Comparison of ENCODE assay signal across 19 cellular contexts in the genomic region with DNA sequence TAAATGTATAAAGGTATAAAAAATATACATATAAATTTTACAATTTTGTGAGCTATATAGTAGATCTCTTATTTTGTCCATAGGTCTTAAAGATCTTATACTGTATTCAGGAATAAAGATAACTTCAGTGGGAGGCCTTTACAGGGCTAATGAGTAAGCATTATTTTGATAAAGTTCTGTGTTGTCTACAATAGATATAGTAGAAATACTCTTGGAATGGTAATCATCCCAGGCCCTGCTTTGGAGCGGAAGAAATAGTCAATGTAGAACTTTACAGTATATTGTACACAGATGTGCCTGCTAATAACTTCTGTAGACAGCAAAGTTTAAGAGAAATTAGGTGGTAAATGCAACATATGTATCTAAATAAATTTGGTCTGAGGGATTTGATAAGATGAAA. TPM values are rescaled to one million over a fixed set of nuclear protein-coding genes. Genes with fewer than 3 reads are reported as not detected.
DNase-seq lines count a peak whose midpoint lies in the region; ATAC-seq and TF ChIP-seq lines count a peak whose summit lies in the region.
"Had no signal": no experiment of that assay in that cellular context is flagged by ENCODE, and none has a peak within 500 bp of the region (broad histone marks: within the 10 kb centered on the region; RNA-seq: fewer than 3 reads in every experiment).

No MANE protein-coding gene starts in this region.

- no peak overlapping the region for H4K91ac ChIP-seq in IMR-90 (ENCODE audit: insufficient read depth, low read depth, low read length)

- TF ChIP-seq CTCF in IMR-90 (conservative IDR thresholded peaks at IDR 0.05; ENCODE audit: low read depth, low read length) = no peak
- TF ChIP-seq CTCF in mammary epithelial cell (conservative IDR thresholded peaks at IDR 0.05 in 1 of 2, IDR thresholded peaks at IDR 0.05 in 1 of 2; ENCODE audit: extremely low read depth in 1 of 2, insufficient read depth in 1 of 2, low read depth in 1 of 2, low read length in 2 of 2) = no peak

- TF ChIP-seq POLR2A in IMR-90 (IDR thresholded peaks at IDR 0.05; ENCODE audit: low read depth, low read length) = no peak

- no peak overlapping the region for H4K5ac ChIP-seq in IMR-90 (ENCODE audit: low read depth, low read length)

- H3K4me2 ChIP-seq in BLaER1 treated with 17β-estradiol and CSF1 and Interleukin-3, amounts not matched to agents 10 nM and 100 nM = peak overlapping the region in 9 of 11 experiments; percentile 43 to 88 (median 72); a peak in 13 of 22 replicates
- H3K4me2 ChIP-seq in IMR-90 (ENCODE audit: low read depth, low read length) (peak overlapping the region; percentile 97; the same call in 1 of the 2 replicates), mammary epithelial cell (ENCODE audit: insufficient read depth, low read depth, low read length) (peak overlapping the region; percentile 76)

- peak overlapping the region in 6 of 9 donors; percentile 13 to 84 (median 54) for H3K27ac Mint-ChIP-seq in naive thymus-derived CD4-positive, alpha-beta T cell
- H3K27ac Mint-ChIP-seq: activated T-helper 1 cell treated with anti-CD3 and anti-CD28 coated beads, Interleukin-12 subunit alpha, Interleukin-12 subunit beta, Interleukin-2, Interleukin-4 antibody, amounts not matched to agents 30 ng/mL and 10 ng/mL and 1 ng/mL, durations not matched to agents 14 hours and 24 hours and 36 hours had no signal

- no peak overlapping the region for H3K4me3 ChIP-seq in BLaER1 treated with 17β-estradiol and CSF1 and Interleukin-3, amounts not matched to agents 10 nM and 100 nM
- H3K4me3 ChIP-seq in IMR-90 (ENCODE audit: insufficient read depth, low read depth, low read length) (no peak overlapping the region), mammary epithelial cell (replicated peaks in 1 of 3; ENCODE audit: insufficient read depth in 1 of 3, low read depth in 2 of 3, low read length in 3 of 3) (peak overlapping the region in 1 of 3 experiments; percentile 13)
- H3K4me3 ChIP-seq in naive thymus-derived CD4-positive, alpha-beta T cell (ENCODE audit: low read length) = no peak overlapping the region
- H3K4me3 ChIP-seq: gastroesophageal sphincter, Peyer's patch, prostate gland, stomach, transverse colon had no signal

- H3K36me3 ChIP-seq in BLaER1 treated with 17β-estradiol and CSF1 and Interleukin-3, amounts not matched to agents 10 nM and 100 nM = peaks cover 0 to 10% (median 0%) of the 10 kb centered on the region in 11 experiments; a peak in 1 of 22 replicates
- H3K36me3 ChIP-seq in IMR-90 (ENCODE audit: control insufficient read depth, insufficient read depth, low read length) (no peaks in the 10 kb centered on the region), mammary epithelial cell (ENCODE audit: insufficient read depth, low read length) (peaks cover 2% of the 10 kb centered on the region)
- H3K36me3 ChIP-seq in naive thymus-derived CD4-positive, alpha-beta T cell (ENCODE audit: control insufficient read depth in 2 of 3, insufficient read depth in 3 of 3, low read length in 3 of 3) = no peaks in the 10 kb centered on the region
- H3K36me3 ChIP-seq: gastroesophageal sphincter, Peyer's patch, prostate gland, stomach, transverse colon had no signal

- H3K18ac ChIP-seq in IMR-90 (ENCODE audit: low read depth, low read length) = no peak overlapping the region

- CTCF ChIA-PET in IMR-90 (lab: Yijun Ruan, JAX) = interaction anchor here (0.5 to 0.9 kb wide), 3 partner anchors 8 to 41 kb away, joined by 3 read pairs; no protein-coding TSS in a partner anchor
- CTCF ChIA-PET in mammary epithelial cell (lab: Charles Lee; ENCODE audit: low non-redundant PET) = no interaction called here
- CTCF ChIA-PET in naive thymus-derived CD4-positive, alpha-beta T cell (lab: Charles Lee) = interaction anchor here (0.6 to 2.2 kb wide), 4 partner anchors 15 to 611 kb away, joined by 3 to 14 read pairs (median 4); partner anchors contain the start of gene CNEP1R1

- H2AFZ ChIP-seq in IMR-90 (replicated peaks; ENCODE audit: low read length, poor library complexity) (no peak overlapping the region), mammary epithelial cell (ENCODE audit: low read depth, low read length) (no peak overlapping the region)

- peaks cover 44 to 60% (median 56%) of the 10 kb centered on the region in 10 experiments for H3K4me1 ChIP-seq in BLaER1 treated with 17β-estradiol and CSF1 and Interleukin-3, amounts not matched to agents 10 nM and 100 nM
- H3K4me1 ChIP-seq in IMR-90 (ENCODE audit: control insufficient read depth, insufficient read depth, low read length) (peaks cover 8% of the 10 kb centered on the region), mammary epithelial cell (ENCODE audit: insufficient read depth, low read length) (peaks cover 29% of the 10 kb centered on the region)
- H3K4me1 ChIP-seq in naive thymus-derived CD4-positive, alpha-beta T cell (ENCODE audit: control insufficient read depth in 2 of 2, insufficient read depth in 2 of 2, low read length in 2 of 2) = peaks cover 18 to 25% of the 10 kb centered on the region in 2 donors
- H3K4me1 ChIP-seq: prostate gland had no signal

- H2AK5ac ChIP-seq in IMR-90 (ENCODE audit: low read depth, low read length) = no peak overlapping the region

- ATAC-seq in IMR-90 (ENCODE audit: low read depth) (peak; percentile 73), HG02588 (IDR thresholded peaks at IDR 0.05; ENCODE audit: unreplicated experiment) (no peak)
- ATAC-seq in naive thymus-derived CD4-positive, alpha-beta T cell = no peak
- ATAC-seq: gastroesophageal sphincter had no signal

- no peak overlapping the region; a peak in 1 of 4 replicates for H4K8ac ChIP-seq in IMR-90 (ENCODE audit: low read depth in 2 of 2, low read length in 2 of 2)

- H3K36me3 Mint-ChIP-seq in naive thymus-derived CD4-positive, alpha-beta T cell = peaks cover 0 to 13% (median 2%) of the 10 kb centered on the region in 5 donors

- H2BK5ac ChIP-seq in IMR-90 (ENCODE audit: low read depth, low read length, poor library complexity, severe bottlenecking) = peak overlapping the region; percentile 86

- no peak overlapping the region; the same call in 1 of the 2 replicates for H3K4ac ChIP-seq in IMR-90 (ENCODE audit: low read depth, low read length)

- no peak overlapping the region for H2AK9ac ChIP-seq in IMR-90 (replicated peaks; ENCODE audit: low read depth, low read length, poor library complexity)

- H3K27me3 Mint-ChIP-seq in naive thymus-derived CD4-positive, alpha-beta T cell = no peaks in the 10 kb centered on the region

- H3K56ac ChIP-seq in IMR-90 (ENCODE audit: extremely low read depth, insufficient read depth, low read length) = no peak overlapping the region

- no TSS peak for BruUV-seq in IMR-90 (replicated peaks; lab: Mats Ljungman, UMichigan)
- BruUV-seq in mammary epithelial cell (replicated peaks; lab: Mats Ljungman, UMichigan) = no TSS peak

- peak; percentile 32 for DNase-seq in IMR-90
- no peak for DNase-seq in mammary epithelial cell
- no peak for DNase-seq in naive thymus-derived CD4-positive, alpha-beta T cell
- no peak for DNase-seq in GOT3 (lab: John Stamatoyannopoulos, UW)
- DNase-seq in AG20443 (ENCODE audit: low spot score) = no peak
- DNase-seq in cerebellar nuclear complex (lab: John Stamatoyannopoulos, UW) = no peak
- DNase-seq: activated CD4-positive, alpha-beta T cell treated with anti-CD3 and anti-CD28 coated beads for 1 hour; AML-193; NCI-H1417; NCI-H510A treated with DMSO at 0.1 percent for 48 hours; Peyer's patch; stimulated activated CD4-positive, alpha-beta T cell treated with anti-CD3 and anti-CD28 coated beads, Interleukin-4, amount 100 ng/mL, for 4 hours; stomach; transverse colon had no signal

- intact Hi-C loops in IMR-90 (cut with micrococcal nuclease) = loop anchor here (2.0 kb wide), 1 partner anchor 41 kb away; no protein-coding TSS in a partner anchor
- intact Hi-C loops in mammary epithelial cell (cut with micrococcal nuclease) = no loop called here
- intact Hi-C loops in naive thymus-derived CD4-positive, alpha-beta T cell (cut with micrococcal nuclease) = loop anchor here (1.0 to 5.0 kb wide), 6 partner anchors 9 to 128 kb away; partner anchors contain the start of gene HEATR3 (in 2 of the 2)

- no CpG with 5 or more reads among the region's 1 CpG for WGBS in IMR-90 (ENCODE audit: extremely low coverage in 2 of 2, insufficient read length in 1 of 2), 2 experiments
- WGBS in mammary epithelial cell (ENCODE audit: low coverage, missing lambda C conversion rate) = 100% methylated on average over 1 of the region's 1 CpG

- no peak overlapping the region for H3K14ac ChIP-seq in IMR-90 (replicated peaks; ENCODE audit: low read depth, low read length)

- H3K27ac ChIP-seq in BLaER1 treated with 17β-estradiol and CSF1 and Interleukin-3, amounts not matched to agents 10 nM and 100 nM = peak overlapping the region in 5 of 11 experiments; percentile 23 to 57 (median 53); a peak in 5 of 22 replicates
- peak overlapping the region; percentile 20; the same call in 1 of the 2 replicates for H3K27ac ChIP-seq in IMR-90 (ENCODE audit: insufficient read depth, low read length)
- H3K27ac ChIP-seq in mammary epithelial cell (ENCODE audit: insufficient read depth, low read depth, low read length) = peak overlapping the region; percentile 97
- no peak overlapping the region for H3K27ac ChIP-seq in naive thymus-derived CD4-positive, alpha-beta T cell (ENCODE audit: low read depth, low read length)
- H3K27ac ChIP-seq: gastroesophageal sphincter, Peyer's patch, prostate gland, transverse colon had no signal

- peaks cover 37 to 55% of the 10 kb centered on the region in 2 experiments for H3K79me1 ChIP-seq in IMR-90 (ENCODE audit: low read depth in 1 of 2, low read length in 2 of 2)

- no peak for TF ChIP-seq RAD21 in IMR-90 (IDR thresholded peaks at IDR 0.05; ENCODE audit: low read length)

- peak overlapping the region; percentile 53; the same call in 1 of the 2 replicates for H2BK120ac ChIP-seq in IMR-90 (ENCODE audit: low read depth, low read length)

- H3K4me1 Mint-ChIP-seq in naive thymus-derived CD4-positive, alpha-beta T cell = peaks cover 46 to 86% (median 74%) of the 10 kb centered on the region in 7 donors

- no peaks in the 10 kb centered on the region for H3K27me3 ChIP-seq in BLaER1 treated with 17β-estradiol and CSF1 and Interleukin-3, amounts not matched to agents 10 nM and 100 nM
- no peaks in the 10 kb centered on the region for H3K27me3 ChIP-seq in IMR-90 (ENCODE audit: control insufficient read depth, insufficient read depth, low read length)
- H3K27me3 ChIP-seq in mammary epithelial cell (ENCODE audit: insufficient read depth, low read length) = no peaks in the 10 kb centered on the region
- H3K27me3 ChIP-seq in naive thymus-derived CD4-positive, alpha-beta T cell (ENCODE audit: control insufficient read depth in 2 of 2, insufficient read depth in 2 of 2, low read length in 2 of 2) = no peaks in the 10 kb centered on the region
- H3K27me3 ChIP-seq: gastroesophageal sphincter, Peyer's patch, stomach, transverse colon had no signal

- POLR2A ChIA-PET in IMR-90 (lab: Charles Lee; ENCODE audit: unreplicated experiment) = interaction anchor here (0.6 kb wide), 1 partner anchor 29 kb away, joined by 3 read pairs; no protein-coding TSS in a partner anchor
- POLR2A ChIA-PET in naive thymus-derived CD4-positive, alpha-beta T cell (lab: Charles Lee) = interaction anchor here (0.7 to 1.2 kb wide), 4 partner anchors 13 to 472 kb away, joined by 3 to 4 read pairs (median 4); no protein-coding TSS in a partner anchor

- H3K9me3 ChIP-seq in BLaER1 treated with 17β-estradiol and CSF1 and Interleukin-3, amounts not matched to agents 10 nM and 100 nM (replicated peaks in 1 of 11) = peaks cover 0 to 19% (median 6%) of the 10 kb centered on the region in 11 experiments; a peak in 9 of 22 replicates
- H3K9me3 ChIP-seq in IMR-90 (ENCODE audit: control insufficient read depth, insufficient read depth, low read length) = no peaks in the 10 kb centered on the region
- no peaks in the 10 kb centered on the region for H3K9me3 ChIP-seq in mammary epithelial cell (replicated peaks; ENCODE audit: insufficient read depth, low read length)
- no peaks in the 10 kb centered on the region for H3K9me3 ChIP-seq in naive thymus-derived CD4-positive, alpha-beta T cell (ENCODE audit: control insufficient read depth in 2 of 3, low read length in 3 of 3)
- H3K9me3 ChIP-seq: gastroesophageal sphincter, Peyer's patch, prostate gland, stomach, transverse colon had no signal

- H3K23ac ChIP-seq in IMR-90 (ENCODE audit: low read depth, low read length) = no peak overlapping the region

- no peak overlapping the region for H2BK15ac ChIP-seq in IMR-90 (ENCODE audit: low read depth, low read length)

- peak overlapping the region; percentile 53; the same call in 1 of the 2 replicates for H2BK20ac ChIP-seq in IMR-90 (ENCODE audit: low read depth, low read length)

- dilution Hi-C loops in IMR-90 (cut with HindIII; ENCODE audit: low sequenced_read_pairs, unreplicated experiment) = no loop called here
- dilution Hi-C loops in mammary epithelial cell (cut with HindIII; ENCODE audit: low sequenced_read_pairs) = no loop called here

- peaks cover 13% of the 10 kb centered on the region for H3K9me1 ChIP-seq in IMR-90 (ENCODE audit: insufficient read depth, low read length)

- peaks cover 85% of the 10 kb centered on the region for H3K79me2 ChIP-seq in mammary epithelial cell (ENCODE audit: insufficient read depth, low read length)

- H3K4me3 Mint-ChIP-seq in naive thymus-derived CD4-positive, alpha-beta T cell = peak overlapping the region in 2 of 10 donors; percentile 49 to 52
- H3K4me3 Mint-ChIP-seq: activated T-helper 1 cell treated with anti-CD3 and anti-CD28 coated beads, Interleukin-12 subunit alpha, Interleukin-12 subunit beta, Interleukin-2, Interleukin-4 antibody, amounts not matched to agents 30 ng/mL and 10 ng/mL and 1 ng/mL, durations not matched to agents 14 hours and 24 hours and 36 hours had no signal

- in situ Hi-C loops in IMR-90 (cut with MboI; ENCODE audit: low sequenced_read_pairs) (no loop called here), mammary epithelial cell (cut with MboI; ENCODE audit: low sequenced_read_pairs in 2 of 2) (no loop called here)

- H4K20me1 ChIP-seq in BLaER1 treated with 17β-estradiol and CSF1 and Interleukin-3, amounts not matched to agents 10 nM and 100 nM = peaks cover 0 to 77% (median 16%) of the 10 kb centered on the region in 11 experiments; a peak in 12 of 22 replicates
- no peaks in the 10 kb centered on the region for H4K20me1 ChIP-seq in IMR-90 (ENCODE audit: insufficient read depth, low read length)
- no peaks in the 10 kb centered on the region for H4K20me1 ChIP-seq in mammary epithelial cell (ENCODE audit: insufficient read depth, low read length)

- no peak overlapping the region for H3K9ac ChIP-seq in BLaER1 treated with 17β-estradiol and CSF1 and Interleukin-3, amounts not matched to agents 10 nM and 100 nM
- no peak overlapping the region for H3K9ac ChIP-seq in IMR-90 (ENCODE audit: low read depth, low read length)
- H3K9ac ChIP-seq in mammary epithelial cell (ENCODE audit: insufficient read depth, low read length) = no peak overlapping the region

- H3K9me3 Mint-ChIP-seq in naive thymus-derived CD4-positive, alpha-beta T cell = peaks cover 0 to 1% (median 0%) of the 10 kb centered on the region in 11 donors
- H3K9me3 Mint-ChIP-seq: activated T-helper 1 cell treated with anti-CD3 and anti-CD28 coated beads, Interleukin-12 subunit alpha, Interleukin-12 subunit beta, Interleukin-2, Interleukin-4 antibody, amounts not matched to agents 30 ng/mL and 10 ng/mL and 1 ng/mL, durations not matched to agents 14 hours and 24 hours and 36 hours had no signal

RNA-seq across cellular contexts. Expression of gene TENT4B, which starts 42.6 kb away (rescaled TPM):
- total RNA-seq in IMR-90 (2012; rRNA removed) (7.0 and 12.5 TPM in 2 replicates), mammary epithelial cell (10 to 100 TPM; 10.3 to 14.5 TPM)
- polyA plus RNA-seq in IMR-90 (2012; rRNA removed) (4.1 and 5.2 TPM in 2 replicates), mammary epithelial cell (10.6 TPM)
- polyA plus RNA-seq in IMR-90 (2012; cell fraction: cytosol; rRNA removed) = 1.2 and 1.5 TPM in 2 replicates
- polyA plus RNA-seq in IMR-90 (2012; cell fraction: nucleus; rRNA removed; ENCODE audit: low replicate concordance) = 2.3 and 7.6 TPM in 2 replicates
- 5.3 TPM for polyA minus RNA-seq in mammary epithelial cell
- 10 to 100 TPM; 18.8 to 25.9 (median 23.8) TPM for total RNA-seq in naive thymus-derived CD4-positive, alpha-beta T cell
- 1 to 10 TPM; 5.0 to 5.4 TPM for polyA plus RNA-seq in naive thymus-derived CD4-positive, alpha-beta T cell
